1 cellular context compared by ENCODE assay signal in genomic region chr4:75497133-75497532, GRCh38.
A peak's percentile ranks its signal among the peaks of the same experiment; 100 is the strongest.
TF ChIP-seq lines count a peak whose summit lies in the region.

No MANE protein-coding gene starts in this region.

TF ChIP-seq in SK-N-SH, 30 proteins besides CTCF, POLR2A, EP300 and RAD21:
- peak; percentile 72 for TF ChIP-seq PBX3 (IDR thresholded peaks at IDR 0.05)
- peak; percentile 64; the same call in 1 of the 2 replicates for TF ChIP-seq FOXM1 (IDR thresholded peaks at IDR 0.05; ENCODE audit: low read depth)
- no peak for TF ChIP-seq IRF3 (IDR thresholded peaks at IDR 0.05; ENCODE audit: low read depth, low read length)
- TF ChIP-seq ELF1 (IDR thresholded peaks at IDR 0.05) = no peak
- no peak for TF ChIP-seq POLR2AphosphoS5 (IDR thresholded peaks at IDR 0.05; ENCODE audit: low read depth, low read length)
- TF ChIP-seq, protein P1, sequence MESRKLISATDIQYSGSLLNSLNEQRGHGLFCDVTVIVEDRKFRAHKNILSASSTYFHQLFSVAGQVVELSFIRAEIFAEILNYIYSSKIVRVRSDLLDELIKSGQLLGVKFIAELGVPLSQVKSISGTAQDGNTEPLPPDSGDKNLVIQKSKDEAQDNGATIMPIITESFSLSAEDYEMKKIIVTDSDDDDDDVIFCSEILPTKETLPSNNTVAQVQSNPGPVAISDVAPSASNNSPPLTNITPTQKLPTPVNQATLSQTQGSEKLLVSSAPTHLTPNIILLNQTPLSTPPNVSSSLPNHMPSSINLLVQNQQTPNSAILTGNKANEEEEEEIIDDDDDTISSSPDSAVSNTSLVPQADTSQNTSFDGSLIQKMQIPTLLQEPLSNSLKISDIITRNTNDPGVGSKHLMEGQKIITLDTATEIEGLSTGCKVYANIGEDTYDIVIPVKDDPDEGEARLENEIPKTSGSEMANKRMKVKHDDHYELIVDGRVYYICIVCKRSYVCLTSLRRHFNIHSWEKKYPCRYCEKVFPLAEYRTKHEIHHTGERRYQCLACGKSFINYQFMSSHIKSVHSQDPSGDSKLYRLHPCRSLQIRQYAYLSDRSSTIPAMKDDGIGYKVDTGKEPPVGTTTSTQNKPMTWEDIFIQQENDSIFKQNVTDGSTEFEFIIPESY (IDR thresholded peaks at IDR 0.05; ENCODE audit: borderline replicate concordance, low read depth) = no peak
